Comparison of ENCODE assay signal across 23 cellular contexts in the genomic region with DNA sequence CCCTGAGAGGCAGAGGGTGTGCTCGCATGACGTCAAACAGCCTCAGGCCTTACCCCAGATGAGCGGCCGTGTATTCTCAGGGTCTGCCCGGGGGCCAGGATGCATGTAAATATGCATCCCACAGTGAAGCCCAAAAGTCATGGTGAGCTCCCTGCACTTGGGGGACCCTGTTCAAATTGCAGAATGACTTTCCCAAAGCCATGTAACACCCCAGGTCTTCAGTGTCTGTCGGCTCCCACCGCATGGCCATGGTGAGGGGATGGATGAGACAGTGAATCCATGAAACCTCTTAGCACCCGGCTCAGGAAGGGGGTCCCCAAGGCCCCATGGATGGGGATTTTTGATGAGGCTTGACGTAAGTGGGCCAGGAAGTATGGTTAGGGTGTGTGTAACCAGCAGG. TPM values are rescaled to one million over a fixed set of nuclear protein-coding genes. Genes with fewer than 3 reads are reported as not detected.
DNase-seq lines count a peak whose midpoint lies in the region; TF ChIP-seq lines count a peak whose summit lies in the region.
"Had no signal": no experiment of that assay in that cellular context is flagged by ENCODE, and none has a peak within 500 bp of the region (broad histone marks: within the 10 kb centered on the region; RNA-seq: fewer than 3 reads in every experiment).

No MANE protein-coding gene starts in this region.

- H3K27me3 ChIP-seq in spleen (replicated peaks in 1 of 7), result no peaks in the 10 kb centered on the region
- H3K27me3 ChIP-seq: neutrophil had no signal

- H3K27ac Mint-ChIP-seq in CD14-positive monocyte (peak overlapping the region in 1 of 7 donors; percentile 9), glutamatergic neuron (ENCODE audit: unreplicated experiment) (no peak overlapping the region)
- H3K27ac Mint-ChIP-seq: activated naive CD4-positive, alpha-beta T cell treated with anti-CD3 and anti-CD28 coated beads, Interleukin-2, amount 50 U/mL, for 24 hours; CD8-positive, alpha-beta T cell; HFFc6; immature natural killer cell had no signal

- H3K4me3 ChIP-seq in spleen, result no peak overlapping the region
- H3K4me3 ChIP-seq: prostate gland had no signal

- intact Hi-C loops in CD14-positive monocyte (cut with micrococcal nuclease) (no loop called here), spleen (cut with DNase I; ENCODE audit: low total_unique reads) (no loop called here)

- no peak overlapping the region for H3K27ac ChIP-seq in spleen
- H3K27ac ChIP-seq: neutrophil, prostate gland had no signal

- TF ChIP-seq POLR2A in spleen (IDR thresholded peaks at IDR 0.05), result no peak

- H3K4me1 Mint-ChIP-seq in CD14-positive monocyte (no peaks in the 10 kb centered on the region), glutamatergic neuron (ENCODE audit: low read depth, unreplicated experiment) (peaks cover 3% of the 10 kb centered on the region)
- H3K4me1 Mint-ChIP-seq: activated naive CD4-positive, alpha-beta T cell treated with anti-CD3 and anti-CD28 coated beads, Interleukin-2, amount 50 U/mL, for 24 hours; immature natural killer cell had no signal

- H3K9me3 ChIP-seq in spleen, result no peaks in the 10 kb centered on the region
- H3K9me3 ChIP-seq: neutrophil, prostate gland had no signal

- no peaks in the 10 kb centered on the region for H3K36me3 Mint-ChIP-seq in CD14-positive monocyte
- H3K36me3 Mint-ChIP-seq in glutamatergic neuron (ENCODE audit: unreplicated experiment), result no peaks in the 10 kb centered on the region
- H3K36me3 Mint-ChIP-seq: activated naive CD4-positive, alpha-beta T cell treated with anti-CD3 and anti-CD28 coated beads, Interleukin-2, amount 50 U/mL, for 24 hours; CD8-positive, alpha-beta T cell; immature natural killer cell had no signal

- no peaks in the 10 kb centered on the region for H3K9me3 Mint-ChIP-seq in CD14-positive monocyte
- H3K9me3 Mint-ChIP-seq in glutamatergic neuron (ENCODE audit: unreplicated experiment), result peaks cover 8% of the 10 kb centered on the region
- H3K9me3 Mint-ChIP-seq: activated naive CD4-positive, alpha-beta T cell treated with anti-CD3 and anti-CD28 coated beads, Interleukin-2, amount 50 U/mL, for 24 hours; CD8-positive, alpha-beta T cell; immature natural killer cell had no signal

- WGBS in spleen, 5 donors, result 75 to 96% (median 90%) methylated on average over 7 to 9 of the region's 9 CpGs

- peaks cover 0 to 4% (median 3%) of the 10 kb centered on the region in 3 donors for H3K27me3 Mint-ChIP-seq in CD14-positive monocyte (ENCODE audit: low read depth in 3 of 3)
- H3K27me3 Mint-ChIP-seq in glutamatergic neuron (ENCODE audit: unreplicated experiment), result peaks cover 18% of the 10 kb centered on the region
- H3K27me3 Mint-ChIP-seq: activated naive CD4-positive, alpha-beta T cell treated with anti-CD3 and anti-CD28 coated beads, Interleukin-2, amount 50 U/mL, for 24 hours had no signal

- no peaks in the 10 kb centered on the region for H3K36me3 ChIP-seq in spleen
- H3K36me3 ChIP-seq: neutrophil, prostate gland had no signal

- H3K4me3 Mint-ChIP-seq in CD14-positive monocyte (no peak overlapping the region), glutamatergic neuron (ENCODE audit: unreplicated experiment) (no peak overlapping the region)
- H3K4me3 Mint-ChIP-seq: activated naive CD4-positive, alpha-beta T cell treated with anti-CD3 and anti-CD28 coated beads, Interleukin-2, amount 50 U/mL, for 24 hours; CD8-positive, alpha-beta T cell; HFFc6; immature natural killer cell had no signal

- DNase-seq in activated effector memory CD4-positive, alpha-beta T cell treated with anti-CD3 and anti-CD28 coated beads, Interleukin-2, amount 50 U/mL, for 16 hours, result peak; percentile 27
- no peak for DNase-seq in activated effector memory CD4-positive, alpha-beta T cell treated with Interleukin-2 at 50 U/mL for 16 hours
- peak; percentile 18 for DNase-seq in CD14-positive monocyte (ENCODE audit: low spot score)
- peak; percentile 2 for DNase-seq in glutamatergic neuron
- peak; percentile 21 for DNase-seq in spleen
- DNase-seq in dedifferentiated amniotic fluid mesenchymal stem cell (ENCODE audit: extremely low spot score), result no peak
- no peak for DNase-seq in UCSD-AML1 (lab: John Stamatoyannopoulos, UW; ENCODE audit: unreplicated experiment)
- DNase-seq: activated CD4-positive, alpha-beta T cell treated with anti-CD3 and anti-CD28 coated beads for 48 hours; AML-193; anterior cingulate cortex; CD8-positive, alpha-beta T cell; effector CD4-positive, alpha-beta T cell; HFFc6; immature natural killer cell; mesenchymal stem cell; NCI-H2107; NCI-H774; SHP77 treated with DMSO at 0.1 percent for 48 hours; stimulated activated CD4-positive, alpha-beta T cell treated with anti-CD3 and anti-CD28 coated beads, Interleukin-4, amount 100 ng/mL, for 24 hours; T-helper 2 cell had no signal

- peaks cover 0 to 2% (median under 1%) of the 10 kb centered on the region in 6 donors for H3K4me1 ChIP-seq in spleen
- H3K4me1 ChIP-seq: prostate gland had no signal

- TF ChIP-seq CTCF in CD14-positive monocyte (IDR thresholded peaks at IDR 0.05) (no peak), glutamatergic neuron (IDR thresholded peaks at IDR 0.05; ENCODE audit: partially characterized antibody, unreplicated experiment) (no peak), spleen (IDR thresholded peaks at IDR 0.05 in 8 of 11, conservative IDR thresholded peaks at IDR 0.05 in 3 of 11) (no peak)

RNA-seq across cellular contexts. Expression of a gene that starts 9.3 kb away (rescaled TPM):
- polyA plus RNA-seq in CD14-positive monocyte (not detected), spleen (10 to 100 TPM in 1 of 3 donors, 1 to 10 TPM in 2; 2.6 to 12.2 (median 3.1) TPM)
- total RNA-seq in glutamatergic neuron (ENCODE audit: unreplicated experiment) (28.9 TPM), spleen (10 to 100 TPM; 14.6 to 50.6 (median 28.9) TPM)
- polyA plus RNA-seq: immature natural killer cell had no signal

Comparison
In these comparisons a context has a peak if more than half of its experiments do, and no peak if none do; other contexts are left out.
1. DNase-seq: peak in activated effector memory CD4-positive, alpha-beta T cell treated with anti-CD3 and anti-CD28 coated beads, Interleukin-2, amount 50 U/mL, for 16 hours (single experiment), CD14-positive monocyte (single experiment), glutamatergic neuron (single experiment) and spleen (single experiment); none in activated effector memory CD4-positive, alpha-beta T cell treated with Interleukin-2 at 50 U/mL for 16 hours (single experiment), dedifferentiated amniotic fluid mesenchymal stem cell (single experiment) and UCSD-AML1 (single experiment).